Comparison of ENCODE assay signal across 3 cellular contexts in genomic region chr4:164482092-164482404, GRCh38.
"Had no signal": no experiment of that assay in that cellular context is flagged by ENCODE, and none has a peak within 500 bp of the region (broad histone marks: within the 10 kb centered on the region; RNA-seq: fewer than 3 reads in every experiment).

No MANE protein-coding gene starts in this region.

- H3K4me3 ChIP-seq: GM12878 had no signal

- DNase-seq: GDM1, GF-D8 had no signal

- ATAC-seq: GM12878 had no signal
